Comparison of ENCODE assay signal across 19 cellular contexts in genomic region chr2:85828725-85829124, GRCh38.
"Had no signal": no experiment of that assay in that cellular context is flagged by ENCODE, and none has a peak within 500 bp of the region (broad histone marks: within the 10 kb centered on the region; RNA-seq: fewer than 3 reads in every experiment).

No MANE protein-coding gene starts in this region.

- H3K9me3 ChIP-seq: thyroid gland had no signal

- H3K9me3 Mint-ChIP-seq: activated naive CD4-positive, alpha-beta T cell treated with anti-CD3 and anti-CD28 coated beads, Interleukin-2, amount 50 U/mL, for 24 hours; natural killer cell treated with Interleukin-12 subunit alpha and Interleukin-12 subunit beta and Interleukin-15 and Interleukin-18, amount 100 ng/mL, for 72 hours had no signal

- DNase-seq: activated CD4-positive, alpha-beta T cell treated with anti-CD3 and anti-CD28 coated beads for 36 hours; activated CD8-positive, alpha-beta memory T cell treated with anti-CD3 and anti-CD28 coated beads, Interleukin-2, amount 50 U/mL, for 4 hours; activated CD8-positive, alpha-beta T cell treated with anti-CD3 and anti-CD28 coated beads, Interleukin-2, amount 10 ng/mL, durations not matched to agents 7 days and 5 days; activated gamma-delta T cell; foreskin melanocyte; glutamatergic neuron; hippocampal formation; islet precursor cell; left colon; stimulated activated naive CD4-positive, alpha-beta T cell; SW 1271; thyroid gland had no signal

- H3K27me3 Mint-ChIP-seq: activated CD4-positive, alpha-beta T cell treated with anti-CD3 and anti-CD28 coated beads for 36 hours; activated naive CD4-positive, alpha-beta T cell treated with anti-CD3 and anti-CD28 coated beads, Interleukin-2, amount 50 U/mL, for 24 hours; natural killer cell treated with Interleukin-12 subunit alpha and Interleukin-12 subunit beta and Interleukin-15 and Interleukin-18, amount 100 ng/mL, for 72 hours had no signal

- H3K36me3 ChIP-seq: cardiac muscle cell, thyroid gland had no signal

- ATAC-seq: activated CD4-positive, alpha-beta T cell treated with anti-CD3 and anti-CD28 coated beads for 36 hours; activated CD8-positive, alpha-beta T cell treated with anti-CD3 and anti-CD28 coated beads, Interleukin-2, amount 10 ng/mL, durations not matched to agents 7 days and 5 days; left colon; natural killer cell treated with Interleukin-12 subunit alpha and Interleukin-12 subunit beta and Interleukin-15 and Interleukin-18, amount 100 ng/mL, for 72 hours had no signal

- H3K27ac Mint-ChIP-seq: activated CD4-positive, alpha-beta T cell treated with anti-CD3 and anti-CD28 coated beads for 36 hours; activated naive CD4-positive, alpha-beta T cell treated with anti-CD3 and anti-CD28 coated beads, Interleukin-2, amount 50 U/mL, for 24 hours; mesothelial cell of epicardium; progenitor cell of endocrine pancreas had no signal

- H3K27me3 ChIP-seq: cardiac muscle cell, thyroid gland had no signal

- FAIRE-seq: urothelium cell line had no signal

- H3K27ac ChIP-seq: cardiac muscle cell, thyroid gland had no signal

- H3K36me3 Mint-ChIP-seq: activated naive CD4-positive, alpha-beta T cell treated with anti-CD3 and anti-CD28 coated beads, Interleukin-2, amount 50 U/mL, for 24 hours; mesothelial cell of epicardium; natural killer cell treated with Interleukin-12 subunit alpha and Interleukin-12 subunit beta and Interleukin-15 and Interleukin-18, amount 100 ng/mL, for 72 hours had no signal

- H3K4me3 Mint-ChIP-seq: activated CD4-positive, alpha-beta T cell treated with anti-CD3 and anti-CD28 coated beads for 36 hours; activated CD8-positive, alpha-beta T cell treated with anti-CD3 and anti-CD28 coated beads, Interleukin-2, amount 10 ng/mL, durations not matched to agents 7 days and 5 days; activated naive CD4-positive, alpha-beta T cell treated with anti-CD3 and anti-CD28 coated beads, Interleukin-2, amount 50 U/mL, for 24 hours; mesothelial cell of epicardium; natural killer cell treated with Interleukin-12 subunit alpha and Interleukin-12 subunit beta and Interleukin-15 and Interleukin-18, amount 100 ng/mL, for 72 hours had no signal

- H3K4me3 ChIP-seq: cardiac muscle cell, lung, thyroid gland had no signal
